ENCODE assay signal across 8 cellular contexts in the genomic region with DNA sequence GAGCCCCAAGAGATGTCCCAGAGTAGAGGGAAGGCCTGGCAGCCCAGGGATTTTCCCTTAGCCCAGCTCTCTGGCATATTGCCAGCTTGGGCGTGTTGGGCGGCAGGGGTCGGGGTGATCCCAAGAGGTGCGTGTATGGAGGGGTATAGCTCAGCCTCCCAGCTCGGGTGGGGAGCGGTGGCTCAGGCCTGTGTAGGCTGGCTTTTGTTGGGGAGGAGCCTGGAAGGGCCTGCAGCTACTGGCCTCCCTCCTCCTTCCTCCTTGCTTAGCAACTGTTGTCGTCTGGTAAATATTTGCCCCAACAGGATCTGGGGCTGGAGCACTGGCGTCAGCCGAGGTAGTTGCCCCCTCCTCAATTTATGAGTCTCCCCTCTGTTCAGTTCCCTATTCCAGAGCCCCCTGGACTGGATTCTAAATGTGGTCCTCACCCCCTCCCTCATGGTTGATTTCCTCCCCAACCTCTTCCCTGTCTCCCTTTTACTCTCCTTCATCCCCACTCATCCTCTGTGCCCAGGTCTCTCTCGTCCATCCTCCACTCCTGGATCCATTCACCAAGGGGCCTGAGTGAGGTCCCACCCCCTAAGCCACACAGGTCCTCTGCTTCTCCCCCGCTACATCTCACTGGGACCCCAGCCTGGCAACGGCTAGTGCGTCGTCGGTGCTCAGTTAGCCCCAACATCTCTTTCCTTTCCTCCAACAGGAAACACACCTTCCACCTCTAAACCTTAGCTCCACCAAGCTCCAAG. TPM values are rescaled to one million over a fixed set of nuclear protein-coding genes. Genes with fewer than 3 reads are reported as not detected.
DNase-seq lines count a peak whose midpoint lies in the region; ATAC-seq and TF ChIP-seq lines count a peak whose summit lies in the region.

No MANE protein-coding gene starts in this region.

- TF ChIP-seq POLR2A in stomach (IDR thresholded peaks at IDR 0.05), result no peak
- no peak for TF ChIP-seq POLR2A in GM18505 (IDR thresholded peaks at IDR 0.05; ENCODE audit: borderline replicate concordance, extremely low read depth, insufficient read depth, insufficient read length)

- no peak for ATAC-seq in GM18505 (IDR thresholded peaks at IDR 0.05; ENCODE audit: unreplicated experiment)

- TF ChIP-seq CTCF in AG10803 (conservative IDR thresholded peaks at IDR 0.05; ENCODE audit: low read length) (no peak), stomach (IDR thresholded peaks at IDR 0.05) (no peak)

- 28 to 36% (median 33%) methylated on average over 15 of the region's 15 CpGs for WGBS in stomach, 5 donors

- intact Hi-C loops in stomach (cut with DNase I; ENCODE audit: low total_unique reads), result no loop called here

- DNase-seq in AG10803 (ENCODE audit: low read depth) (peak; percentile 95), GOT3 (lab: John Stamatoyannopoulos, UW) (peak; percentile 52), SJCRH30 (peak; percentile 57 to 62), caudate nucleus (lab: John Stamatoyannopoulos, UW) (peak in 5 of 61 donors; percentile 9 to 47 (median 17)), stomach (peak; percentile 70), pons (ENCODE audit: low spot score) (no peak)

- H3K36me3 ChIP-seq in SJCRH30 (no peaks in the 10 kb centered on the region), stomach (no peaks in the 10 kb centered on the region)

- TF ChIP-seq EP300 in stomach (IDR thresholded peaks at IDR 0.05), result no peak

- H3K27ac ChIP-seq in SJCRH30 (no peak overlapping the region), caudate nucleus (ENCODE audit: low read depth, low read length) (peak overlapping the region; percentile 53), layer of hippocampus (ENCODE audit: low read depth, low read length) (peak overlapping the region; percentile 42), stomach (peak overlapping the region; percentile 90 to 96 (median 94))

- H3K4me1 ChIP-seq in SJCRH30, result peaks cover 32% of the 10 kb centered on the region
- H3K4me1 ChIP-seq in stomach, result peaks cover 40 to 83% (median 64%) of the 10 kb centered on the region in 4 donors

- H3K9me3 ChIP-seq in SJCRH30 (replicated peaks) (no peaks in the 10 kb centered on the region), stomach (no peaks in the 10 kb centered on the region)

- peak overlapping the region; percentile 58 for H3K4me3 ChIP-seq in AG10803 (ENCODE audit: low read length)
- H3K4me3 ChIP-seq in SJCRH30, result no peak overlapping the region
- peak overlapping the region in 1 of 4 donors; percentile 1 for H3K4me3 ChIP-seq in stomach

- no peaks in the 10 kb centered on the region for H3K27me3 ChIP-seq in SJCRH30
- no peaks in the 10 kb centered on the region for H3K27me3 ChIP-seq in layer of hippocampus (ENCODE audit: control insufficient read depth, insufficient read depth, low read length)
- no peaks in the 10 kb centered on the region for H3K27me3 ChIP-seq in stomach

RNA-seq across cellular contexts. Expression of a gene that starts 10.3 kb away (rescaled TPM):
- total RNA-seq in SJCRH30 (2014; rRNA removed; shearing (Covaris generic)), result 113 and 114 TPM in 2 replicates
- 100 to 1,000 TPM in 4 of 5 donors, 10 to 100 TPM in 1; 53.1 to 630 (median 318) TPM for total RNA-seq in stomach
- 100 to 1,000 TPM; 108 to 201 (median 132) TPM for polyA plus RNA-seq in stomach

RNA-seq across cellular contexts. Expression of a gene that starts 22.0 kb away (rescaled TPM):
- 21.8 and 22.3 TPM in 2 replicates for total RNA-seq in SJCRH30 (2014; rRNA removed; shearing (Covaris generic))
- 10 to 100 TPM in 1 of 5 donors, 1 to 10 TPM in 2, not detected in 2; 1.5 to 11.0 (median 1.6) TPM for total RNA-seq in stomach
- polyA plus RNA-seq in stomach, result 1 to 10 TPM in 1 of 3 donors, under 1 TPM in 1, not detected in 1; 0.25 to 1.1 TPM

RNA-seq across cellular contexts. Expression of a gene that starts 43.3 kb away (rescaled TPM):
- total RNA-seq in SJCRH30 (2014; rRNA removed; shearing (Covaris generic)), result not detected in 2 replicates
- total RNA-seq in stomach, result 100 to 1,000 TPM in 3 of 5 donors, 10 to 100 TPM in 2; 36.7 to 249 (median 216) TPM
- 100 to 1,000 TPM; 126 to 267 (median 168) TPM for polyA plus RNA-seq in stomach

RNA-seq across cellular contexts. Expression of a gene that starts 49.1 kb away (rescaled TPM):
- total RNA-seq in SJCRH30 (2014; rRNA removed; shearing (Covaris generic)), result 1.2 and 2.1 TPM in 2 replicates
- total RNA-seq in stomach, result 10 to 100 TPM in 2 of 5 donors, 1 to 10 TPM in 3; 2.6 to 23.3 (median 8.5) TPM
- polyA plus RNA-seq in stomach, result 10 to 100 TPM in 1 of 3 donors, 1 to 10 TPM in 2; 4.1 to 13.9 (median 4.7) TPM

RNA-seq across cellular contexts. Expression of a gene that starts 49.7 kb away (rescaled TPM):
- total RNA-seq in SJCRH30 (2014; rRNA removed; shearing (Covaris generic)), result 24.8 and 33.3 TPM in 2 replicates
- total RNA-seq in stomach, result 10 to 100 TPM in 3 of 5 donors, 1 to 10 TPM in 1, not detected in 1; 7.0 to 40.6 (median 21.4) TPM
- 100 to 1,000 TPM; 123 to 170 (median 158) TPM for polyA plus RNA-seq in stomach

Comparison
In these comparisons a context has a peak if more than half of its experiments do, and no peak if none do; other contexts are left out.
1. RNA of a gene that starts 43.3 kb away (total RNA-seq): 36.7 to 249 TPM in stomach; not detected in SJCRH30; every median in the first group is over 10 times any median in the second.